ENCODE assay signal across 1 cellular context in the genomic region with DNA sequence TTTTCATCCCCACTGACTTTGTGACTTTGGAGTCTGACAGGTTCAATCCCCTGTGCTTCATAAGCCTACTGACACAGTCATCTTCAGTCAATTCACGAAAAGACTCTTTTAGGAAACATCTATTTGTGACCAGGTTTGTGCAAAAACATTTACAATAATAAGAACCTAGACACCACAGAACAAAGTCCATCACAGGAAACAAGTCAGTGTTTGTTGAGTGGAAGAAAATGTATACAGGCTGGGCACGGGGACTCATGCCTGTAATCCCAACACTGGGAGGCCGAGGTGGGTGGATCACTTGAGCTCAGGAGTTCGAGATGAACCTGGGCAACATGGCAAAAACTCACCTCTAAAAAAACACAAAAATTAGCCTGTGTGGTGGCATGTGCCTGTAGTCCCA.
TF ChIP-seq lines count a peak whose summit lies in the region.

No MANE protein-coding gene starts in this region.

TF ChIP-seq in HepG2, 621 proteins besides CTCF, POLR2A, EP300 and RAD21 (continued from another document and continues in another):
- TF ChIP-seq, protein P1, sequence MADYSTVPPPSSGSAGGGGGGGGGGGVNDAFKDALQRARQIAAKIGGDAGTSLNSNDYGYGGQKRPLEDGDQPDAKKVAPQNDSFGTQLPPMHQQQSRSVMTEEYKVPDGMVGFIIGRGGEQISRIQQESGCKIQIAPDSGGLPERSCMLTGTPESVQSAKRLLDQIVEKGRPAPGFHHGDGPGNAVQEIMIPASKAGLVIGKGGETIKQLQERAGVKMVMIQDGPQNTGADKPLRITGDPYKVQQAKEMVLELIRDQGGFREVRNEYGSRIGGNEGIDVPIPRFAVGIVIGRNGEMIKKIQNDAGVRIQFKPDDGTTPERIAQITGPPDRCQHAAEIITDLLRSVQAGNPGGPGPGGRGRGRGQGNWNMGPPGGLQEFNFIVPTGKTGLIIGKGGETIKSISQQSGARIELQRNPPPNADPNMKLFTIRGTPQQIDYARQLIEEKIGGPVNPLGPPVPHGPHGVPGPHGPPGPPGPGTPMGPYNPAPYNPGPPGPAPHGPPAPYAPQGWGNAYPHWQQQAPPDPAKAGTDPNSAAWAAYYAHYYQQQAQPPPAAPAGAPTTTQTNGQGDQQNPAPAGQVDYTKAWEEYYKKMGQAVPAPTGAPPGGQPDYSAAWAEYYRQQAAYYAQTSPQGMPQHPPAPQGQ (CRISPR knock-in tag; IDR thresholded peaks at IDR 0.05; ENCODE audit: borderline replicate concordance) = no peak
- TF ChIP-seq KDM1A (CRISPR knock-in tag; IDR thresholded peaks at IDR 0.05) (no peak), ZNF564 (CRISPR knock-in tag; IDR thresholded peaks at IDR 0.05) (no peak), SMAD1 (CRISPR knock-in tag; IDR thresholded peaks at IDR 0.05; ENCODE audit: borderline replicate concordance, low read depth) (no peak), DR1 (CRISPR knock-in tag; IDR thresholded peaks at IDR 0.05) (no peak), ZNF260 (CRISPR knock-in tag; IDR thresholded peaks at IDR 0.05; ENCODE audit: borderline replicate concordance, low read depth) (no peak), CBX5 (CRISPR knock-in tag; IDR thresholded peaks at IDR 0.05; ENCODE audit: borderline replicate concordance) (no peak), ZNF768 (CRISPR knock-in tag; IDR thresholded peaks at IDR 0.05) (no peak), HCFC1 (IDR thresholded peaks at IDR 0.05; ENCODE audit: low read depth, low read length) (no peak), SMARCE1 (IDR thresholded peaks at IDR 0.05; ENCODE audit: borderline replicate concordance) (no peak), JDP2 (CRISPR knock-in tag; IDR thresholded peaks at IDR 0.05; ENCODE audit: borderline replicate concordance) (no peak), U2AF2 (IDR thresholded peaks at IDR 0.05; ENCODE audit: low read depth, low read length) (no peak), ZNF232 (CRISPR knock-in tag; IDR thresholded peaks at IDR 0.05; ENCODE audit: borderline replicate concordance) (no peak), PLRG1 (conservative IDR thresholded peaks at IDR 0.05) (no peak), XBP1 (CRISPR knock-in tag; IDR thresholded peaks at IDR 0.05) (no peak), NAIF1 (CRISPR knock-in tag; IDR thresholded peaks at IDR 0.05; ENCODE audit: borderline replicate concordance) (no peak), ZKSCAN5 (CRISPR knock-in tag; IDR thresholded peaks at IDR 0.05) (no peak), ZNF264 (CRISPR knock-in tag; IDR thresholded peaks at IDR 0.05) (0 out of 2 replicates have a peak, but pooled peaks have one; percentile 35), GATAD2A (CRISPR knock-in tag; IDR thresholded peaks at IDR 0.05) (peak; percentile 75), NFE2 (CRISPR knock-in tag; IDR thresholded peaks at IDR 0.05) (no peak), NFRKB (IDR thresholded peaks at IDR 0.05) (no peak), EEA1 (CRISPR knock-in tag; IDR thresholded peaks at IDR 0.05; ENCODE audit: borderline replicate concordance) (no peak), SOX13 (IDR thresholded peaks at IDR 0.05) (no peak), SOX13 (CRISPR knock-in tag; conservative IDR thresholded peaks at IDR 0.05 in 1 of 2, IDR thresholded peaks at IDR 0.05 in 1 of 2) (peak in 1 of 2 experiments; percentile 68; a peak in 2 of 4 replicates), HIVEP1 (CRISPR knock-in tag; IDR thresholded peaks at IDR 0.05) (no peak)
- TF ChIP-seq, protein P2, sequence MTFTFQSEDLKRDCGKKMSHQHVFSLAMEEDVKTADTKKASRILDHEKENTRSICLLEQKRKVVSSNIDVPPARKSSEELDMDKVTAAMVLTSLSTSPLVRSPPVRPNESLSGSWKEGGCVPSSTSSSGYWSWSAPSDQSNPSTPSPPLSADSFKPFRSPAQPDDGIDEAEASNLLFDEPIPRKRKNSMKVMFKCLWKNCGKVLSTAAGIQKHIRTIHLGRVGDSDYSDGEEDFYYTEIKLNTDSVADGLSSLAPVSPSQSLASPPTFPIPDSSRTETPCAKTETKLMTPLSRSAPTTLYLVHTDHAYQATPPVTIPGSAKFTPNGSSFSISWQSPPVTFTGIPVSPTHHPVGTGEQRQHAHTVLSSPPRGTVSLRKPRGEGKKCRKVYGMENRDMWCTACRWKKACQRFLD (CRISPR knock-in tag; IDR thresholded peaks at IDR 0.05; ENCODE audit: borderline replicate concordance) = no peak
- TF ChIP-seq, protein P3, sequence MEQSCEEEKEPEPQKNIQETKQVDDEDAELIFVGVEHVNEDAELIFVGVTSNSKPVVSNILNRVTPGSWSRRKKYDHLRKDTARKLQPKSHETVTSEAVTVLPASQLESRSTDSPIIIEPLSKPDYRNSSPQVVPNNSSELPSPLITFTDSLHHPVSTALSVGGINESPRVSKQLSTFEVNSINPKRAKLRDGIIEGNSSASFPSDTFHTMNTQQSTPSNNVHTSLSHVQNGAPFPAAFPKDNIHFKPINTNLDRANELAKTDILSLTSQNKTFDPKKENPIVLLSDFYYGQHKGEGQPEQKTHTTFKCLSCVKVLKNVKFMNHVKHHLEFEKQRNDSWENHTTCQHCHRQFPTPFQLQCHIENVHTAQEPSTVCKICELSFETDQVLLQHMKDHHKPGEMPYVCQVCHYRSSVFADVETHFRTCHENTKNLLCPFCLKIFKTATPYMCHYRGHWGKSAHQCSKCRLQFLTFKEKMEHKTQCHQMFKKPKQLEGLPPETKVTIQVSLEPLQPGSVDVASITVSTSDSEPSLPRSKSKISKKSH (CRISPR knock-in tag; IDR thresholded peaks at IDR 0.05; ENCODE audit: borderline replicate concordance) = no peak
- TF ChIP-seq, protein P4, sequence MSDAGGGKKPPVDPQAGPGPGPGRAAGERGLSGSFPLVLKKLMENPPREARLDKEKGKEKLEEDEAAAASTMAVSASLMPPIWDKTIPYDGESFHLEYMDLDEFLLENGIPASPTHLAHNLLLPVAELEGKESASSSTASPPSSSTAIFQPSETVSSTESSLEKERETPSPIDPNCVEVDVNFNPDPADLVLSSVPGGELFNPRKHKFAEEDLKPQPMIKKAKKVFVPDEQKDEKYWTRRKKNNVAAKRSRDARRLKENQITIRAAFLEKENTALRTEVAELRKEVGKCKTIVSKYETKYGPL (CRISPR knock-in tag; IDR thresholded peaks at IDR 0.05) = no peak
- TF ChIP-seq, protein P5, sequence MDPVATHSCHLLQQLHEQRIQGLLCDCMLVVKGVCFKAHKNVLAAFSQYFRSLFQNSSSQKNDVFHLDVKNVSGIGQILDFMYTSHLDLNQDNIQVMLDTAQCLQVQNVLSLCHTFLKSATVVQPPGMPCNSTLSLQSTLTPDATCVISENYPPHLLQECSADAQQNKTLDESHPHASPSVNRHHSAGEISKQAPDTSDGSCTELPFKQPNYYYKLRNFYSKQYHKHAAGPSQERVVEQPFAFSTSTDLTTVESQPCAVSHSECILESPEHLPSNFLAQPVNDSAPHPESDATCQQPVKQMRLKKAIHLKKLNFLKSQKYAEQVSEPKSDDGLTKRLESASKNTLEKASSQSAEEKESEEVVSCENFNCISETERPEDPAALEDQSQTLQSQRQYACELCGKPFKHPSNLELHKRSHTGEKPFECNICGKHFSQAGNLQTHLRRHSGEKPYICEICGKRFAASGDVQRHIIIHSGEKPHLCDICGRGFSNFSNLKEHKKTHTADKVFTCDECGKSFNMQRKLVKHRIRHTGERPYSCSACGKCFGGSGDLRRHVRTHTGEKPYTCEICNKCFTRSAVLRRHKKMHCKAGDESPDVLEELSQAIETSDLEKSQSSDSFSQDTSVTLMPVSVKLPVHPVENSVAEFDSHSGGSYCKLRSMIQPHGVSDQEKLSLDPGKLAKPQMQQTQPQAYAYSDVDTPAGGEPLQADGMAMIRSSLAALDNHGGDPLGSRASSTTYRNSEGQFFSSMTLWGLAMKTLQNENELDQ (CRISPR knock-in tag; IDR thresholded peaks at IDR 0.05; ENCODE audit: borderline replicate concordance) = no peak
- TF ChIP-seq, protein P6, sequence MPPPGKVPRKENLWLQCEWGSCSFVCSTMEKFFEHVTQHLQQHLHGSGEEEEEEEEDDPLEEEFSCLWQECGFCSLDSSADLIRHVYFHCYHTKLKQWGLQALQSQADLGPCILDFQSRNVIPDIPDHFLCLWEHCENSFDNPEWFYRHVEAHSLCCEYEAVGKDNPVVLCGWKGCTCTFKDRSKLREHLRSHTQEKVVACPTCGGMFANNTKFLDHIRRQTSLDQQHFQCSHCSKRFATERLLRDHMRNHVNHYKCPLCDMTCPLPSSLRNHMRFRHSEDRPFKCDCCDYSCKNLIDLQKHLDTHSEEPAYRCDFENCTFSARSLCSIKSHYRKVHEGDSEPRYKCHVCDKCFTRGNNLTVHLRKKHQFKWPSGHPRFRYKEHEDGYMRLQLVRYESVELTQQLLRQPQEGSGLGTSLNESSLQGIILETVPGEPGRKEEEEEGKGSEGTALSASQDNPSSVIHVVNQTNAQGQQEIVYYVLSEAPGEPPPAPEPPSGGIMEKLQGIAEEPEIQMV (CRISPR knock-in tag; IDR thresholded peaks at IDR 0.05; ENCODE audit: low read depth) = no peak
- TF ChIP-seq, protein P7, sequence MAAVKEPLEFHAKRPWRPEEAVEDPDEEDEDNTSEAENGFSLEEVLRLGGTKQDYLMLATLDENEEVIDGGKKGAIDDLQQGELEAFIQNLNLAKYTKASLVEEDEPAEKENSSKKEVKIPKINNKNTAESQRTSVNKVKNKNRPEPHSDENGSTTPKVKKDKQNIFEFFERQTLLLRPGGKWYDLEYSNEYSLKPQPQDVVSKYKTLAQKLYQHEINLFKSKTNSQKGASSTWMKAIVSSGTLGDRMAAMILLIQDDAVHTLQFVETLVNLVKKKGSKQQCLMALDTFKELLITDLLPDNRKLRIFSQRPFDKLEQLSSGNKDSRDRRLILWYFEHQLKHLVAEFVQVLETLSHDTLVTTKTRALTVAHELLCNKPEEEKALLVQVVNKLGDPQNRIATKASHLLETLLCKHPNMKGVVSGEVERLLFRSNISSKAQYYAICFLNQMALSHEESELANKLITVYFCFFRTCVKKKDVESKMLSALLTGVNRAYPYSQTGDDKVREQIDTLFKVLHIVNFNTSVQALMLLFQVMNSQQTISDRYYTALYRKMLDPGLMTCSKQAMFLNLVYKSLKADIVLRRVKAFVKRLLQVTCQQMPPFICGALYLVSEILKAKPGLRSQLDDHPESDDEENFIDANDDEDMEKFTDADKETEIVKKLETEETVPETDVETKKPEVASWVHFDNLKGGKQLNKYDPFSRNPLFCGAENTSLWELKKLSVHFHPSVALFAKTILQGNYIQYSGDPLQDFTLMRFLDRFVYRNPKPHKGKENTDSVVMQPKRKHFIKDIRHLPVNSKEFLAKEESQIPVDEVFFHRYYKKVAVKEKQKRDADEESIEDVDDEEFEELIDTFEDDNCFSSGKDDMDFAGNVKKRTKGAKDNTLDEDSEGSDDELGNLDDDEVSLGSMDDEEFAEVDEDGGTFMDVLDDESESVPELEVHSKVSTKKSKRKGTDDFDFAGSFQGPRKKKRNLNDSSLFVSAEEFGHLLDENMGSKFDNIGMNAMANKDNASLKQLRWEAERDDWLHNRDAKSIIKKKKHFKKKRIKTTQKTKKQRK (IDR thresholded peaks at IDR 0.05; ENCODE audit: low read length) = no peak
- TF ChIP-seq, protein P8, sequence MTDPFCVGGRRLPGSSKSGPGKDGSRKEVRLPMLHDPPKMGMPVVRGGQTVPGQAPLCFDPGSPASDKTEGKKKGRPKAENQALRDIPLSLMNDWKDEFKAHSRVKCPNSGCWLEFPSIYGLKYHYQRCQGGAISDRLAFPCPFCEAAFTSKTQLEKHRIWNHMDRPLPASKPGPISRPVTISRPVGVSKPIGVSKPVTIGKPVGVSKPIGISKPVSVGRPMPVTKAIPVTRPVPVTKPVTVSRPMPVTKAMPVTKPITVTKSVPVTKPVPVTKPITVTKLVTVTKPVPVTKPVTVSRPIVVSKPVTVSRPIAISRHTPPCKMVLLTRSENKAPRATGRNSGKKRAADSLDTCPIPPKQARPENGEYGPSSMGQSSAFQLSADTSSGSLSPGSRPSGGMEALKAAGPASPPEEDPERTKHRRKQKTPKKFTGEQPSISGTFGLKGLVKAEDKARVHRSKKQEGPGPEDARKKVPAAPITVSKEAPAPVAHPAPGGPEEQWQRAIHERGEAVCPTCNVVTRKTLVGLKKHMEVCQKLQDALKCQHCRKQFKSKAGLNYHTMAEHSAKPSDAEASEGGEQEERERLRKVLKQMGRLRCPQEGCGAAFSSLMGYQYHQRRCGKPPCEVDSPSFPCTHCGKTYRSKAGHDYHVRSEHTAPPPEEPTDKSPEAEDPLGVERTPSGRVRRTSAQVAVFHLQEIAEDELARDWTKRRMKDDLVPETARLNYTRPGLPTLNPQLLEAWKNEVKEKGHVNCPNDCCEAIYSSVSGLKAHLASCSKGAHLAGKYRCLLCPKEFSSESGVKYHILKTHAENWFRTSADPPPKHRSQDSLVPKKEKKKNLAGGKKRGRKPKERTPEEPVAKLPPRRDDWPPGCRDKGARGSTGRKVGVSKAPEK (CRISPR knock-in tag; IDR thresholded peaks at IDR 0.05; ENCODE audit: borderline replicate concordance) = no peak
- TF ChIP-seq, protein P9, sequence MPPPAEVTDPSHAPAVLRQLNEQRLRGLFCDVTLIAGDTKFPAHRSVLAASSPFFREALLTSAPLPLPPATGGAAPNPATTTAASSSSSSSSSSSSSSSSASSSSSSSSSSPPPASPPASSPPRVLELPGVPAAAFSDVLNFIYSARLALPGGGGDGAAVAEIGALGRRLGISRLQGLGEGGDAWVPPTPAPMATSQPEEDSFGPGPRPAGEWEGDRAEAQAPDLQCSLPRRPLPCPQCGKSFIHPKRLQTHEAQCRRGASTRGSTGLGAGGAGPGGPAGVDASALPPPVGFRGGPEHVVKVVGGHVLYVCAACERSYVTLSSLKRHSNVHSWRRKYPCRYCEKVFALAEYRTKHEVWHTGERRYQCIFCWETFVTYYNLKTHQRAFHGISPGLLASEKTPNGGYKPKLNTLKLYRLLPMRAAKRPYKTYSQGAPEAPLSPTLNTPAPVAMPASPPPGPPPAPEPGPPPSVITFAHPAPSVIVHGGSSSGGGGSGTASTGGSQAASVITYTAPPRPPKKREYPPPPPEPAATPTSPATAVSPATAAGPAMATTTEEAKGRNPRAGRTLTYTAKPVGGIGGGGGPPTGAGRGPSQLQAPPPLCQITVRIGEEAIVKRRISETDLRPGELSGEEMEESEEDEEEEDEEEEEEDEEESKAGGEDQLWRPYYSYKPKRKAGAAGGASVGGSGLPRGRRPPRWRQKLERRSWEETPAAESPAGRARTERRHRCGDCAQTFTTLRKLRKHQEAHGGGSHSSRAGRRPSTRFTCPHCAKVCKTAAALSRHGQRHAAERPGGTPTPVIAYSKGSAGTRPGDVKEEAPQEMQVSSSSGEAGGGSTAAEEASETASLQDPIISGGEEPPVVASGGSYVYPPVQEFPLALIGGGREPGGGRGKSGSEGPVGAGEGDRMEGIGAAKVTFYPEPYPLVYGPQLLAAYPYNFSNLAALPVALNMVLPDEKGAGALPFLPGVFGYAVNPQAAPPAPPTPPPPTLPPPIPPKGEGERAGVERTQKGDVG (CRISPR knock-in tag; IDR thresholded peaks at IDR 0.05; ENCODE audit: borderline replicate concordance) = no peak
- TF ChIP-seq, protein P10, sequence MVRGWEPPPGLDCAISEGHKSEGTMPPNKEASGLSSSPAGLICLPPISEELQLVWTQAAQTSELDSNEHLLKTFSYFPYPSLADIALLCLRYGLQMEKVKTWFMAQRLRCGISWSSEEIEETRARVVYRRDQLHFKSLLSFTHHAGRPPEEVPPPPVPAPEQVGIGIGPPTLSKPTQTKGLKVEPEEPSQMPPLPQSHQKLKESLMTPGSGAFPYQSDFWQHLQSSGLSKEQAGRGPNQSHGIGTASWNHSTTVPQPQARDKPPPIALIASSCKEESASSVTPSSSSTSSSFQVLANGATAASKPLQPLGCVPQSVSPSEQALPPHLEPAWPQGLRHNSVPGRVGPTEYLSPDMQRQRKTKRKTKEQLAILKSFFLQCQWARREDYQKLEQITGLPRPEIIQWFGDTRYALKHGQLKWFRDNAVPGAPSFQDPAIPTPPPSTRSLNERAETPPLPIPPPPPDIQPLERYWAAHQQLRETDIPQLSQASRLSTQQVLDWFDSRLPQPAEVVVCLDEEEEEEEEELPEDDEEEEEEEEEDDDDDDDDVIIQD (CRISPR knock-in tag; IDR thresholded peaks at IDR 0.05; ENCODE audit: low read depth) = peak; percentile 83; the same call in 1 of the 2 replicates
